ENCODE assay signal across 21 cellular contexts in the genomic region with DNA sequence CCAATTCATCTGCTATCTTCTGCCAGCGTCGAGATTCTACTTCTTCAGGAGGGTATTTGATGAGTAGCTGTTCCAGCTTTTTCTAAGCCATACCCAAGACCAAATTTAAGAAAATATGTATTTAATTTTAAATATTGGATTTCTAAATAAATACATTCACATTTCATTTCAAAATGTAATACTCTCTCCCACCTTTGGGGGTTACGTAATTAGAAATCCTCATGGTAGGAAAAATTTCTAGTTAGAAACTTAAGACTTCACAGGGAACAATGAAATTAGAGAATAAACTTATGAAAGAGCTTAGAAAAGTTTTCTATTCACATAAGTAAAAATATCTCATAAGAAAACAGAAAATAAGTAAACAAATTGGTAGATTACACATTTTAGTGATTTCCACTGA.
"Had no signal": no experiment of that assay in that cellular context is flagged by ENCODE, and none has a peak within 500 bp of the region (broad histone marks: within the 10 kb centered on the region; RNA-seq: fewer than 3 reads in every experiment).

No MANE protein-coding gene starts in this region.

- ATAC-seq: activated CD8-positive, alpha-beta T cell treated with anti-CD3 and anti-CD28 coated beads for 36 hours; left cardiac atrium; natural killer cell treated with Interleukin-12 subunit alpha and Interleukin-12 subunit beta and Interleukin-15 and Interleukin-18, amount 100 ng/mL, for 72 hours had no signal

- H3K4me1 ChIP-seq: esophagus squamous epithelium had no signal

- H3K27ac ChIP-seq: esophagus squamous epithelium, hepatocyte had no signal

- H3K4me3 ChIP-seq: esophagus squamous epithelium, hepatocyte had no signal

- H3K4me2 ChIP-seq: hepatocyte had no signal

- H3K79me2 ChIP-seq: hepatocyte had no signal

- H2AFZ ChIP-seq: hepatocyte had no signal

- DNase-seq: activated CD4-positive, alpha-beta T cell treated with anti-CD3 and anti-CD28 coated beads, Interleukin-2, amount 10 ng/mL, durations not matched to agents 24 days and 14 days; activated CD8-positive, alpha-beta T cell treated with anti-CD3 and anti-CD28 coated beads for 36 hours; activated naive CD4-positive, alpha-beta T cell treated with Interleukin-2 at 50 U/mL for 16 hours; activated naive CD8-positive, alpha-beta T cell treated with anti-CD3 and anti-CD28 coated beads, Interleukin-2, amount 10 ng/mL, durations not matched to agents 7 days and 5 days; activated T-cell treated with anti-CD3 and anti-CD28 coated beads, Interleukin-2, amount 50 U/mL, for 24 hours; anterior cingulate cortex; effector CD8-positive, alpha-beta T cell; esophagus squamous epithelium; left cardiac atrium; mesendoderm; retina; stimulated activated CD4-positive, alpha-beta T cell treated with anti-CD3 and anti-CD28 coated beads, Interleukin-12 subunit alpha, Interleukin-12 subunit beta, amount 100 ng/mL, for 4 hours; stimulated activated CD4-positive, alpha-beta T cell treated with anti-CD3 and anti-CD28 coated beads, Interleukin-1b, Interleukin-23, amount 100 ng/mL, for 48 hours; stimulated activated CD8-positive, alpha-beta memory T cell treated with anti-CD3 and anti-CD28 coated beads, Interleukin-4, amount 100 ng/mL, for 48 hours; stimulated activated naive CD4-positive, alpha-beta T cell; T1000 had no signal

- H3K4me1 Mint-ChIP-seq: activated CD4-positive, alpha-beta T cell treated with anti-CD3 and anti-CD28 coated beads, Interleukin-2, amount 10 ng/mL, durations not matched to agents 24 days and 14 days; activated naive CD8-positive, alpha-beta T cell treated with anti-CD3 and anti-CD28 coated beads, Interleukin-2, amount 10 ng/mL, durations not matched to agents 7 days and 5 days; brain had no signal

- H3K4me3 Mint-ChIP-seq: activated CD4-positive, alpha-beta T cell treated with anti-CD3 and anti-CD28 coated beads, Interleukin-2, amount 10 ng/mL, durations not matched to agents 24 days and 14 days; activated CD8-positive, alpha-beta T cell treated with anti-CD3 and anti-CD28 coated beads for 36 hours; activated naive CD8-positive, alpha-beta T cell treated with anti-CD3 and anti-CD28 coated beads, Interleukin-2, amount 10 ng/mL, durations not matched to agents 7 days and 5 days; activated T-cell treated with anti-CD3 and anti-CD28 coated beads, Interleukin-2, amount 50 U/mL, for 24 hours; brain; dendritic cell treated with granulocyte-macrophage colony-stimulating factor and Interleukin-4, amounts not matched to agents 40 ng/mL and 50 ng/mL, for 4 days; natural killer cell treated with Interleukin-12 subunit alpha and Interleukin-12 subunit beta and Interleukin-15 and Interleukin-18, amount 100 ng/mL, for 72 hours had no signal

- H3K27ac Mint-ChIP-seq: activated CD4-positive, alpha-beta T cell treated with anti-CD3 and anti-CD28 coated beads, Interleukin-2, amount 10 ng/mL, durations not matched to agents 24 days and 14 days; activated CD8-positive, alpha-beta T cell treated with anti-CD3 and anti-CD28 coated beads for 36 hours; activated naive CD8-positive, alpha-beta T cell treated with anti-CD3 and anti-CD28 coated beads, Interleukin-2, amount 10 ng/mL, durations not matched to agents 7 days and 5 days; activated T-helper 2 cell treated with anti-CD3 and anti-CD28 coated beads, Interferon-gamma antibody, Interleukin-2, Interleukin-4, amounts not matched to agents 10 μg/mL and 5 μg/mL and 100 μg/mL, durations not matched to agents 14 hours and 24 hours and 36 hours; brain; dendritic cell treated with granulocyte-macrophage colony-stimulating factor and Interleukin-4, amounts not matched to agents 40 ng/mL and 50 ng/mL, for 4 days; natural killer cell treated with Interleukin-12 subunit alpha and Interleukin-12 subunit beta and Interleukin-15 and Interleukin-18, amount 100 ng/mL, for 72 hours had no signal

- H3K27me3 Mint-ChIP-seq: activated CD4-positive, alpha-beta T cell treated with anti-CD3 and anti-CD28 coated beads, Interleukin-2, amount 10 ng/mL, durations not matched to agents 24 days and 14 days; activated CD8-positive, alpha-beta T cell treated with anti-CD3 and anti-CD28 coated beads for 36 hours; activated naive CD8-positive, alpha-beta T cell treated with anti-CD3 and anti-CD28 coated beads, Interleukin-2, amount 10 ng/mL, durations not matched to agents 7 days and 5 days; activated T-cell treated with anti-CD3 and anti-CD28 coated beads, Interleukin-2, amount 50 U/mL, for 24 hours; brain; dendritic cell treated with granulocyte-macrophage colony-stimulating factor and Interleukin-4, amounts not matched to agents 40 ng/mL and 50 ng/mL, for 4 days; natural killer cell treated with Interleukin-12 subunit alpha and Interleukin-12 subunit beta and Interleukin-15 and Interleukin-18, amount 100 ng/mL, for 72 hours had no signal

- H3K27me3 ChIP-seq: esophagus squamous epithelium, hepatocyte had no signal

- H3K9me3 ChIP-seq: esophagus squamous epithelium had no signal

- H3K9me3 Mint-ChIP-seq: activated CD4-positive, alpha-beta T cell treated with anti-CD3 and anti-CD28 coated beads, Interleukin-2, amount 10 ng/mL, durations not matched to agents 24 days and 14 days; activated CD8-positive, alpha-beta T cell treated with anti-CD3 and anti-CD28 coated beads for 36 hours; activated naive CD8-positive, alpha-beta T cell treated with anti-CD3 and anti-CD28 coated beads, Interleukin-2, amount 10 ng/mL, durations not matched to agents 7 days and 5 days; activated T-cell treated with anti-CD3 and anti-CD28 coated beads, Interleukin-2, amount 50 U/mL, for 24 hours; activated T-helper 2 cell treated with anti-CD3 and anti-CD28 coated beads, Interferon-gamma antibody, Interleukin-2, Interleukin-4, amounts not matched to agents 10 μg/mL and 5 μg/mL and 100 μg/mL, durations not matched to agents 14 hours and 24 hours and 36 hours; brain; dendritic cell treated with granulocyte-macrophage colony-stimulating factor and Interleukin-4, amounts not matched to agents 40 ng/mL and 50 ng/mL, for 4 days; natural killer cell treated with Interleukin-12 subunit alpha and Interleukin-12 subunit beta and Interleukin-15 and Interleukin-18, amount 100 ng/mL, for 72 hours had no signal
